Comparison of ENCODE assay signal across 9 cellular contexts in the genomic region with DNA sequence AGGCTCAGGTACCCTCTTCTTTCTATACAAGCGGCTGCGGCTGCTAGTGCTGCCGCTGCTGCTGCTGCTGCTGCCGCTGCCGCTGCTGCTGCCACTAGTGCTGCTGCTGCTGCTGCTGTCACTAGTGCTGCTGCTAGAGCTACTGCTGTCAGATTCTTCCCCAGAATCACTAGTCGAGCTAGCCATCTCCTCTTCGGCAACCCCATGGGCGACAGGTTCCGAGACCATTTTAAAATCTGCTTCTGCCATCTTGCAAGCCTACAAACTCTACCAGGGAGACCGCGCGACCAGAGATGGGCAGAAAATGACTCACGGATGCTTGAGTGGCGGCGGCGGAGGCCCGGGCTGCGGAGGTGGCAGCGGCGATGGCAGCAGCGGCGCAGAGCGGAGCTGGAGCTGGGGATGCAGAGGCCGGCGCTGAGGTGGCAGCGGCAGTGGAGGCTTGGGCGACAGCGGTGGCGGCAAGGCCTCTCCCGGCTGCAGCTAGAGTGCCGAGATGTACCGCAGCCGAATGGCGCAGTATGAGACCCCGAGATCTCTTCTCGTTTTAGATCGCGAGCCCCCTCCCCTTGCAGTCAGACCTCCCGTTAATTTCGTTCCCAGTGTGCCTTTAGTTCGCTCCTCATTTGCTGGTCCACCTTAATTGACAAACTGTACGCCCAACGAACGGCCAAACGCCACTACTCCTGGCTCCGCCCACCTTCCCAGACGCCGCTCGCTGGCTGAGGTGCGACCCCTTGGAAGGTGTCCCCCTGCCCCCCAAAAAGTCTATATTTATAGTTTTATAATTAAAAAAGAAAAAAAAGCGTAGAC. TPM values are rescaled to one million over a fixed set of nuclear protein-coding genes. Genes with fewer than 3 reads are reported as not detected.
DNase-seq lines count a peak whose midpoint lies in the region; ATAC-seq, FAIRE-seq and TF ChIP-seq lines count a peak whose summit lies in the region.
"Had no signal": no experiment of that assay in that cellular context is flagged by ENCODE, and none has a peak within 500 bp of the region (broad histone marks: within the 10 kb centered on the region; RNA-seq: fewer than 3 reads in every experiment).

A gene with protein sequence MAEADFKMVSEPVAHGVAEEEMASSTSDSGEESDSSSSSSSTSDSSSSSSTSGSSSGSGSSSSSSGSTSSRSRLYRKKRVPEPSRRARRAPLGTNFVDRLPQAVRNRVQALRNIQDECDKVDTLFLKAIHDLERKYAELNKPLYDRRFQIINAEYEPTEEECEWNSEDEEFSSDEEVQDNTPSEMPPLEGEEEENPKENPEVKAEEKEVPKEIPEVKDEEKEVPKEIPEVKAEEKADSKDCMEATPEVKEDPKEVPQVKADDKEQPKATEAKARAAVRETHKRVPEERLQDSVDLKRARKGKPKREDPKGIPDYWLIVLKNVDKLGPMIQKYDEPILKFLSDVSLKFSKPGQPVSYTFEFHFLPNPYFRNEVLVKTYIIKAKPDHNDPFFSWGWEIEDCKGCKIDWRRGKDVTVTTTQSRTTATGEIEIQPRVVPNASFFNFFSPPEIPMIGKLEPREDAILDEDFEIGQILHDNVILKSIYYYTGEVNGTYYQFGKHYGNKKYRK (minus strand): TSS at position 523 of the 813 bp plus-strand sequence. CDS start 274 bp downstream, at position 249.

- intact Hi-C loops in IMR-90 (cut with micrococcal nuclease), result no loop called here
- intact Hi-C loops in GM12878 (cut with micrococcal nuclease; ENCODE audit: unreplicated experiment), result no loop called here

- DNase-seq in IMR-90, result peak; percentile 44
- DNase-seq in T-helper 9 cell, result peak; percentile 39
- DNase-seq in GM12878 (ENCODE audit: low read depth, low spot score), result no peak
- peak; percentile 74 for DNase-seq in iPS DF 19.7 (ENCODE audit: low read depth, low spot score)
- peak; percentile 71 for DNase-seq in urothelium cell line (ENCODE audit: low spot score)
- no peak for DNase-seq in NK-92 (lab: John Stamatoyannopoulos, UW; ENCODE audit: unreplicated experiment)

- no peak within 1 kb of the TSS for H2AK5ac ChIP-seq in IMR-90 (ENCODE audit: low read depth, low read length)

- H2AFZ ChIP-seq in IMR-90 (replicated peaks; ENCODE audit: low read length, poor library complexity) (peak within 1 kb of the TSS; percentile 86), GM12878 (ENCODE audit: control insufficient read depth, low read depth, low read length) (peak within 1 kb of the TSS; percentile 12; the same call in 1 of the 2 replicates)

- no peak for TF ChIP-seq RAD21 in IMR-90 (IDR thresholded peaks at IDR 0.05; ENCODE audit: low read length)
- TF ChIP-seq RAD21 in GM12878 (IDR thresholded peaks at IDR 0.05; ENCODE audit: insufficient read depth, low read depth, low read length), result no peak

- no peaks in the 10 kb centered on the region for H3K36me3 ChIP-seq in IMR-90 (ENCODE audit: control insufficient read depth, insufficient read depth, low read length)
- H3K36me3 ChIP-seq in GM12878 (ENCODE audit: control insufficient read depth in 2 of 2, insufficient read depth in 2 of 2, low read length in 1 of 2), result no peaks in the 10 kb centered on the region
- H3K36me3 ChIP-seq in rectal smooth muscle tissue (ENCODE audit: control insufficient read depth, insufficient read depth, low read length), result no peaks in the 10 kb centered on the region

- POLR2A ChIA-PET in IMR-90 (lab: Charles Lee; ENCODE audit: unreplicated experiment), result no interaction called here
- POLR2A ChIA-PET in GM12878 (lab: Charles Lee), result no interaction called here

- H3K9me3 ChIP-seq in IMR-90 (ENCODE audit: control insufficient read depth, insufficient read depth, low read length), result no peaks in the 10 kb centered on the region
- H3K9me3 ChIP-seq in GM12878 (replicated peaks; ENCODE audit: control insufficient read depth, insufficient read depth, low read length), result no peaks in the 10 kb centered on the region; the same call in 2 of the 3 replicates

- H4K20me1 ChIP-seq in IMR-90 (ENCODE audit: insufficient read depth, low read length) (no peaks in the 10 kb centered on the region), GM12878 (ENCODE audit: control insufficient read depth, insufficient read depth) (no peaks in the 10 kb centered on the region)

- no peak within 1 kb of the TSS for H3K18ac ChIP-seq in IMR-90 (ENCODE audit: low read depth, low read length)

- H3K27ac ChIP-seq in IMR-90 (ENCODE audit: insufficient read depth, low read length) (no peak within 1 kb of the TSS), GM12878 (ENCODE audit: control insufficient read depth, insufficient read depth) (no peak within 1 kb of the TSS), rectal smooth muscle tissue (ENCODE audit: low read depth, low read length) (peak within 1 kb of the TSS; percentile 61)

- H2BK15ac ChIP-seq in IMR-90 (ENCODE audit: low read depth, low read length), result no peak within 1 kb of the TSS

- TF ChIP-seq EP300 in GM12878 (IDR thresholded peaks at IDR 0.05; ENCODE audit: borderline replicate concordance in 1 of 2, control insufficient read depth in 1 of 2, low read depth in 2 of 2, low read length in 2 of 2), result no peak

- H3K4me2 ChIP-seq in IMR-90 (ENCODE audit: low read depth, low read length), result peak within 1 kb of the TSS; percentile 65
- H3K4me2 ChIP-seq in GM12878 (ENCODE audit: control insufficient read depth, insufficient read depth), result no peak within 1 kb of the TSS

- H4K91ac ChIP-seq in IMR-90 (ENCODE audit: insufficient read depth, low read depth, low read length), result no peak within 1 kb of the TSS

- H3K4me1 ChIP-seq in IMR-90 (ENCODE audit: control insufficient read depth, insufficient read depth, low read length), result no peaks in the 10 kb centered on the region
- no peaks in the 10 kb centered on the region for H3K4me1 ChIP-seq in GM12878 (ENCODE audit: control insufficient read depth, insufficient read depth, low read length)
- no peaks in the 10 kb centered on the region for H3K4me1 ChIP-seq in rectal smooth muscle tissue (ENCODE audit: control insufficient read depth, insufficient read depth, low read length)

- H2AK9ac ChIP-seq in IMR-90 (replicated peaks; ENCODE audit: low read depth, low read length, poor library complexity), result no peak within 1 kb of the TSS

- peaks cover 3% of the 10 kb centered on the region; the same call in 1 of the 2 replicates for H3K27me3 ChIP-seq in IMR-90 (ENCODE audit: control insufficient read depth, insufficient read depth, low read length)
- no peaks in the 10 kb centered on the region for H3K27me3 ChIP-seq in GM12878 (replicated peaks in 1 of 2; ENCODE audit: control insufficient read depth in 2 of 2, insufficient read depth in 2 of 2, low read length in 1 of 2)
- peaks cover 3% of the 10 kb centered on the region for H3K27me3 ChIP-seq in rectal smooth muscle tissue (ENCODE audit: control insufficient read depth, insufficient read depth, low read length)

- dilution Hi-C loops in IMR-90 (cut with HindIII; ENCODE audit: low sequenced_read_pairs, unreplicated experiment), result no loop called here

- H3K9me1 ChIP-seq in IMR-90 (ENCODE audit: insufficient read depth, low read length), result no peaks in the 10 kb centered on the region

- H3K4ac ChIP-seq in IMR-90 (ENCODE audit: low read depth, low read length), result no peak within 1 kb of the TSS

- FAIRE-seq in GM12878 (lab: Jason Lieb, UNC) (no peak), urothelium cell line (lab: Jason Lieb, UNC) (no peak)
- FAIRE-seq: colon had no signal

- SMC1A ChIA-PET in GM12878 (lab: Charles Lee; ENCODE audit: uncharacterized antibody, unreplicated experiment), result no interaction called here

- no peaks in the 10 kb centered on the region for H3K79me2 ChIP-seq in GM12878 (ENCODE audit: control insufficient read depth, insufficient read depth, low read length)

- TF ChIP-seq CTCF in IMR-90 (conservative IDR thresholded peaks at IDR 0.05; ENCODE audit: low read depth, low read length) (no peak), GM12878 (IDR thresholded peaks at IDR 0.05 in 2 of 3, conservative IDR thresholded peaks at IDR 0.05 in 1 of 3; ENCODE audit: control insufficient read depth in 2 of 3, extremely low read depth in 1 of 3, insufficient read depth in 1 of 3, low read depth in 3 of 3, low read length in 3 of 3) (no peak)

- peak; percentile 77 for ATAC-seq in GM18505 (IDR thresholded peaks at IDR 0.05; ENCODE audit: unreplicated experiment)
- peak; percentile 67 for ATAC-seq in IMR-90 (ENCODE audit: low read depth)
- no peak for ATAC-seq in GM12878

- in situ Hi-C loops in IMR-90 (cut with MboI; ENCODE audit: low sequenced_read_pairs), result no loop called here
- in situ Hi-C loops in GM12878 (cut with MboI), result no loop called here

- no peak within 1 kb of the TSS for H3K23ac ChIP-seq in IMR-90 (ENCODE audit: low read depth, low read length)

- H3K56ac ChIP-seq in IMR-90 (ENCODE audit: extremely low read depth, insufficient read depth, low read length), result no peak within 1 kb of the TSS

- BruUV-seq in IMR-90 (replicated peaks; lab: Mats Ljungman, UMichigan), result no TSS peak
- no TSS peak for BruUV-seq in GM12878 (replicated peaks; lab: Mats Ljungman, UMichigan)

- H2BK20ac ChIP-seq in IMR-90 (ENCODE audit: low read depth, low read length), result no peak within 1 kb of the TSS

- H3K79me1 ChIP-seq in IMR-90 (ENCODE audit: low read depth in 1 of 2, low read length in 2 of 2), result no peaks in the 10 kb centered on the region

- no peak within 1 kb of the TSS for H3K14ac ChIP-seq in IMR-90 (replicated peaks; ENCODE audit: low read depth, low read length)

- TF ChIP-seq POLR2A in GM18505 (IDR thresholded peaks at IDR 0.05; ENCODE audit: borderline replicate concordance, extremely low read depth, insufficient read depth, insufficient read length) (no peak), IMR-90 (IDR thresholded peaks at IDR 0.05; ENCODE audit: low read depth, low read length) (no peak), GM12878 (IDR thresholded peaks at IDR 0.05; ENCODE audit: low read depth, low read length) (peak; percentile 39; the same call in 1 of the 2 replicates)

- H4K8ac ChIP-seq in IMR-90 (ENCODE audit: low read depth in 2 of 2, low read length in 2 of 2), result no peak within 1 kb of the TSS

- RAD21 ChIA-PET in GM12878 (lab: Charles Lee; ENCODE audit: unreplicated experiment), result no interaction called here

- H3K9ac ChIP-seq in IMR-90 (ENCODE audit: low read depth, low read length) (no peak within 1 kb of the TSS), GM12878 (ENCODE audit: control insufficient read depth, insufficient read depth, low read length) (no peak within 1 kb of the TSS), rectal smooth muscle tissue (ENCODE audit: low read length) (peak within 1 kb of the TSS; percentile 21)

- H2BK120ac ChIP-seq in IMR-90 (ENCODE audit: low read depth, low read length), result no peak within 1 kb of the TSS

- H3K4me3 ChIP-seq in IMR-90 (ENCODE audit: insufficient read depth, low read depth, low read length) (peak within 1 kb of the TSS; percentile 66), GM12878 (no peak within 1 kb of the TSS), rectal smooth muscle tissue (ENCODE audit: low read length) (peak within 1 kb of the TSS; percentile 85)

- H2BK5ac ChIP-seq in IMR-90 (ENCODE audit: low read depth, low read length, poor library complexity, severe bottlenecking), result no peak within 1 kb of the TSS

- H4K5ac ChIP-seq in IMR-90 (ENCODE audit: low read depth, low read length), result no peak within 1 kb of the TSS

- CTCF ChIA-PET in IMR-90 (lab: Yijun Ruan, JAX), result no interaction called here
- CTCF ChIA-PET in GM12878 (lab: Yijun Ruan, JAX), result no interaction called here

- 3% methylated on average over 23 of the region's 51 CpGs; no CpG with 5 or more reads in 1 of the 2 experiments for WGBS in IMR-90 (ENCODE audit: extremely low coverage in 2 of 2, insufficient read length in 1 of 2), 2 experiments
- 36% methylated on average over 46 of the region's 51 CpGs for WGBS in GM12878 (ENCODE audit: insufficient coverage, insufficient replicate concordance, low lambda C conversion rate, missing lambda C conversion rate)

RNA-seq across cellular contexts. Expression of the gene that starts here (rescaled TPM):
- total RNA-seq in IMR-90 (2012; rRNA removed) (2.2 and 5.3 TPM in 2 replicates), GM12878 (2014; rRNA removed) (not detected in 2 replicates), GM12878 (2014; rRNA removed; fragmentation: Illumina TruSeq; extraction: Trizol) (not detected in 2 replicates), GM12878 (2021) (not detected in 2 replicates)
- polyA plus RNA-seq in IMR-90 (2012; rRNA removed) (3.2 and 3.7 TPM in 2 replicates), GM12878 (2011; rRNA removed) (0.04 TPM in 1 of 2 replicates, not detected in the other), GM12878 (2014; fragmentation: Illumina TruSeq; extraction: Trizol) (not detected in 2 replicates), GM12878 (2014; fragmentation: Nextera tagmentation; extraction: Ambion mirVana) (not detected), GM12878 (2014; rRNA removed) (0.04 TPM in 1 of 2 replicates, not detected in the other), GM12878 (2016; fragmentation: Nextera tagmentation; extraction: Ambion mirVana) (under 1 TPM; 0.06 to 0.12 TPM)
- polyA plus RNA-seq in IMR-90 (2012; cell fraction: cytosol; rRNA removed), result 0.82 and 0.86 TPM in 2 replicates
- polyA plus RNA-seq in IMR-90 (2012; cell fraction: nucleus; rRNA removed; ENCODE audit: low replicate concordance), result 0.53 and 0.83 TPM in 2 replicates
- not detected in 2 replicates for total RNA-seq in GM12878 (2013; cell fraction: nucleolus; rRNA removed)
- polyA plus RNA-seq in GM12878 (2011; ENCODE audit: low read depth), result 0.09 TPM
- not detected in 2 replicates for polyA plus RNA-seq in GM12878 (2011; cell fraction: cytosol; rRNA removed)
- polyA plus RNA-seq in GM12878 (2011; cell fraction: nucleus; rRNA removed), result not detected in 2 replicates
- 0.08 and 0.24 TPM in 2 replicates for polyA plus RNA-seq in GM12878 (2012)
- not detected in 2 replicates for polyA minus RNA-seq in GM12878 (2011; rRNA and poly(A)+ RNA removed)
- polyA minus RNA-seq in GM12878 (2011; cell fraction: cytosol; rRNA and poly(A)+ RNA removed), result not detected in 2 replicates
- polyA minus RNA-seq in GM12878 (2011; cell fraction: nucleus; rRNA and poly(A)+ RNA removed), result not detected in 2 replicates

Comparison
In these comparisons a context has a peak if more than half of its experiments do, and no peak if none do; other contexts are left out.
1. DNase-seq: peak in IMR-90 (single experiment), T-helper 9 cell (single experiment), iPS DF 19.7 (single experiment) and urothelium cell line (single experiment); none in GM12878 (single experiment) and NK-92 (single experiment).